ENCODE assay signal across 26 cellular contexts in genomic region chr4:186999676-187000075, GRCh38.
"Had no signal": no experiment of that assay in that cellular context is flagged by ENCODE, and none has a peak within 500 bp of the region (broad histone marks: within the 10 kb centered on the region; RNA-seq: fewer than 3 reads in every experiment).

No MANE protein-coding gene starts in this region.

- H3K4me1 ChIP-seq: breast epithelium had no signal

- H3K4me2 ChIP-seq: SK-N-SH had no signal

- H3K9me2 ChIP-seq: SK-N-SH had no signal

- H3K9me3 ChIP-seq: breast epithelium, MG63, SK-N-SH had no signal

- H3K9ac ChIP-seq: SK-N-SH had no signal

- ATAC-seq: activated CD4-positive, CD25-positive, alpha-beta regulatory T cell treated with anti-CD3 and anti-CD28 coated beads, Interleukin-2, amount 50 U/mL, for 24 hours; activated CD8-positive, alpha-beta T cell treated with anti-CD3 and anti-CD28 coated beads, Interleukin-2, amount 10 ng/mL, durations not matched to agents 7 days and 5 days; Panc1; Right ventricle myocardium inferior had no signal

- H3K27me3 ChIP-seq: breast epithelium, MG63 had no signal

- H3K4me3 ChIP-seq: breast epithelium, MG63 had no signal

- H3K36me3 ChIP-seq: breast epithelium, MG63 had no signal

- DNase-seq: activated CD4-positive, alpha-beta T cell treated with anti-CD3 and anti-CD28 coated beads for 4 hours; activated CD8-positive, alpha-beta memory T cell treated with anti-CD3 and anti-CD28 coated beads, Interleukin-2, amount 50 U/mL, for 48 hours; activated CD8-positive, alpha-beta T cell treated with anti-CD3 and anti-CD28 coated beads, Interleukin-2, amount 10 ng/mL, durations not matched to agents 7 days and 5 days; activated naive CD4-positive, alpha-beta T cell treated with anti-CD3 and anti-CD28 coated beads, Interleukin-2, amount 50 U/mL, for 16 hours; activated naive CD8-positive, alpha-beta T cell treated with anti-CD3 and anti-CD28 coated beads, Interleukin-2, amount 10 ng/mL, durations not matched to agents 7 days and 5 days; activated T-cell treated with anti-CD3 and anti-CD28 coated beads, Interleukin-2, amount 50 U/mL, for 1 hour; aorta; caudate nucleus; MG63; MV-4-11; NCI-H1092 treated with DMSO at 0.1 percent for 48 hours; NCI-H1436; NCI-H1694 treated with DMSO at 0.1 percent for 48 hours; NCI-H2029 treated with DMSO at 0.1 percent for 48 hours; NCI-H345; NCI-H510A; NCI-H526 treated with DMSO at 0.1 percent for 48 hours; NCI-H82; OCI-M1; RPMI8226; SK-N-SH; SW 1271 had no signal

- H3K27ac ChIP-seq: breast epithelium had no signal
